19 cellular contexts compared by ENCODE assay signal in genomic region chr2:167431949-167432348, GRCh38.
"Had no signal": no experiment of that assay in that cellular context is flagged by ENCODE, and none has a peak within 500 bp of the region (broad histone marks: within the 10 kb centered on the region; RNA-seq: fewer than 3 reads in every experiment).

No MANE protein-coding gene starts in this region.

- DNase-seq: dermis blood vessel endothelial cell; effector CD8-positive, alpha-beta T cell; effector memory CD8-positive, alpha-beta T cell; endodermal cell; foreskin keratinocyte; glutamatergic neuron; heart right ventricle; hippocampal formation; left cardiac atrium; left lung; left ventricle myocardium superior; lower lobe of right lung; mesenchymal stem cell; midbrain had no signal

- H3K27me3 ChIP-seq: dorsolateral prefrontal cortex, esophagus muscularis mucosa, foreskin keratinocyte, gastroesophageal sphincter, heart right ventricle, left lung had no signal

- H3K9me3 Mint-ChIP-seq: endodermal cell had no signal

- H3K9me3 ChIP-seq: esophagus muscularis mucosa, gastroesophageal sphincter, lower lobe of right lung had no signal

- H3K4me1 Mint-ChIP-seq: endodermal cell had no signal

- H3K4me3 ChIP-seq: coronary artery, dorsolateral prefrontal cortex, esophagus muscularis mucosa, gastroesophageal sphincter, heart right ventricle, left lung, lower lobe of right lung had no signal

- H3K27ac Mint-ChIP-seq: effector memory CD8-positive, alpha-beta T cell; endodermal cell had no signal

- H3K27ac ChIP-seq: coronary artery, epithelial cell of prostate, esophagus muscularis mucosa, foreskin keratinocyte, gastroesophageal sphincter, heart right ventricle, left lung, lower lobe of right lung had no signal

- H3K36me3 ChIP-seq: esophagus muscularis mucosa, gastroesophageal sphincter, heart right ventricle, left lung, lower lobe of right lung had no signal

- H3K4me3 Mint-ChIP-seq: effector memory CD8-positive, alpha-beta T cell; endodermal cell had no signal

- H3K27me3 Mint-ChIP-seq: effector memory CD8-positive, alpha-beta T cell had no signal

- ATAC-seq: effector memory CD8-positive, alpha-beta T cell; foreskin keratinocyte; gastroesophageal sphincter; heart right ventricle; left cardiac atrium; left lung; left ventricle myocardium superior; lower lobe of right lung had no signal

- H3K4me1 ChIP-seq: esophagus muscularis mucosa, foreskin keratinocyte, gastroesophageal sphincter, heart right ventricle, left lung, lower lobe of right lung had no signal
